ENCODE assay signal across 15 cellular contexts in genomic region chr7:102514881-102515721, GRCh38. TPM values are rescaled to one million over a fixed set of nuclear protein-coding genes. Genes with fewer than 3 reads are reported as not detected.
A peak's percentile ranks its signal among the peaks of the same experiment; 100 is the strongest.
DNase-seq lines count a peak whose midpoint lies in the region; ATAC-seq, FAIRE-seq and TF ChIP-seq lines count a peak whose summit lies in the region.
"Not testable (repeated sequence)": the region's sequence is repeated elsewhere in the genome, so short reads cannot be mapped to it uniquely, and the experiment has no call there.
"Had no signal": no experiment of that assay in that cellular context is flagged by ENCODE, and none has a peak within 500 bp of the region (broad histone marks: within the 10 kb centered on the region; RNA-seq: fewer than 3 reads in every experiment).

No MANE protein-coding gene starts in this region.

- not testable (repeated sequence) for H3K4me3 Mint-ChIP-seq in stimulated activated naive B cell treated with anti-CD40 and anti-IgM and Interleukin-4, amounts not matched to agents 10 μg/mL and 1 μg/mL and 100 μg/mL, for 72 hours

- FAIRE-seq in GM18507 (lab: Jason Lieb, UNC), result peak; percentile 92
- peak; percentile 90 for FAIRE-seq in endothelial cell of umbilical vein (lab: Jason Lieb, UNC)

- H3K36me3 ChIP-seq in endothelial cell of umbilical vein (ENCODE audit: control insufficient read depth in 2 of 2, extremely low read depth in 1 of 2, insufficient read depth in 2 of 2, low read length in 2 of 2), result not testable (repeated sequence)

- H2AFZ ChIP-seq in endothelial cell of umbilical vein (ENCODE audit: low read depth, low read length), result not testable (repeated sequence)

- not testable (repeated sequence) for H3K27me3 Mint-ChIP-seq in stimulated activated naive B cell treated with anti-CD40 and anti-IgM and Interleukin-4, amounts not matched to agents 10 μg/mL and 1 μg/mL and 100 μg/mL, for 72 hours

- H3K9me3 Mint-ChIP-seq in stimulated activated naive B cell treated with anti-CD40 and anti-IgM and Interleukin-4, amounts not matched to agents 10 μg/mL and 1 μg/mL and 100 μg/mL, for 72 hours, result not testable (repeated sequence)

- H3K27ac Mint-ChIP-seq in stimulated activated naive B cell treated with anti-CD40 and anti-IgM and Interleukin-4, amounts not matched to agents 10 μg/mL and 1 μg/mL and 100 μg/mL, for 72 hours, result not testable (repeated sequence)

- TF ChIP-seq POLR2A in endothelial cell of umbilical vein (IDR thresholded peaks at IDR 0.05; ENCODE audit: low read depth, low read length), result not testable (repeated sequence)

- not testable (repeated sequence) for H3K36me3 Mint-ChIP-seq in stimulated activated naive B cell treated with anti-CD40 and anti-IgM and Interleukin-4, amounts not matched to agents 10 μg/mL and 1 μg/mL and 100 μg/mL, for 72 hours

- not testable (repeated sequence) for TF ChIP-seq CTCF in endothelial cell of umbilical vein (IDR thresholded peaks at IDR 0.05; ENCODE audit: extremely low read depth in 1 of 2, insufficient read depth in 1 of 2, low read depth in 1 of 2, low read length in 2 of 2)

- CTCF ChIA-PET in endothelial cell of umbilical vein (lab: Charles Lee), result not testable (repeated sequence)

- ATAC-seq in GM19324 (IDR thresholded peaks at IDR 0.05; ENCODE audit: low FRiP score, unreplicated experiment) (peak; percentile 70), GM21526 (IDR thresholded peaks at IDR 0.05; ENCODE audit: low FRiP score, unreplicated experiment) (peak; percentile 60), HG02840 (IDR thresholded peaks at IDR 0.05; ENCODE audit: low FRiP score, unreplicated experiment) (peak; percentile 67), HG03108 (IDR thresholded peaks at IDR 0.05; ENCODE audit: unreplicated experiment) (peak; percentile 57), HG03565 (IDR thresholded peaks at IDR 0.05; ENCODE audit: unreplicated experiment) (peak; percentile 53)
- peak; percentile 19 for ATAC-seq in stimulated activated naive B cell treated with anti-CD40 and anti-IgM and Interleukin-4, amounts not matched to agents 10 μg/mL and 1 μg/mL and 100 μg/mL, for 72 hours (replicated peaks)

- intact Hi-C loops in endothelial cell of umbilical vein (cut with micrococcal nuclease), result not testable (repeated sequence)

- not testable (repeated sequence) for H3K27ac ChIP-seq in endothelial cell of umbilical vein (ENCODE audit: insufficient read depth, low read depth, low read length)

- not testable (repeated sequence) for H3K9me3 ChIP-seq in endothelial cell of umbilical vein (replicated peaks; ENCODE audit: control insufficient read depth, insufficient read depth, low read length)

- dilution Hi-C loops in endothelial cell of umbilical vein (cut with MboI; ENCODE audit: extremely low pct_ligation_motif_present, low sequenced_read_pairs), result not testable (repeated sequence)

- H3K4me1 Mint-ChIP-seq in stimulated activated naive B cell treated with anti-CD40 and anti-IgM and Interleukin-4, amounts not matched to agents 10 μg/mL and 1 μg/mL and 100 μg/mL, for 72 hours, result not testable (repeated sequence)

- BruUV-seq in endothelial cell of umbilical vein (replicated peaks; lab: Mats Ljungman, UMichigan), result not testable (repeated sequence)

- H3K4me1 ChIP-seq in endothelial cell of umbilical vein (ENCODE audit: control insufficient read depth, extremely low read depth, insufficient read depth, low read length), result not testable (repeated sequence)

- not testable (repeated sequence) for H3K4me2 ChIP-seq in endothelial cell of umbilical vein (ENCODE audit: insufficient read depth, low read length)

- not testable (repeated sequence) for H3K4me3 ChIP-seq in endothelial cell of umbilical vein (replicated peaks in 1 of 3; ENCODE audit: insufficient read depth in 1 of 3, low read depth in 1 of 3, low read length in 3 of 3)

- H4K20me1 ChIP-seq in endothelial cell of umbilical vein (replicated peaks; ENCODE audit: control insufficient read depth, extremely low read depth, insufficient read depth, low read length), result not testable (repeated sequence)

- H3K9ac ChIP-seq in endothelial cell of umbilical vein (replicated peaks; ENCODE audit: extremely low read depth, insufficient read depth, low read length), result not testable (repeated sequence)

- DNase-seq in GM18507 (ENCODE audit: extremely low spot score, insufficient read length, low read depth); endothelial cell of umbilical vein (ENCODE audit: low read depth, low spot score); stimulated activated naive B cell treated with anti-CD40 and anti-IgM and Interleukin-4, amounts not matched to agents 10 μg/mL and 1 μg/mL and 100 μg/mL, for 72 hours: not testable (repeated sequence)

- POLR2A ChIA-PET in endothelial cell of umbilical vein (lab: Charles Lee), result not testable (repeated sequence)

- H3K27me3 ChIP-seq in endothelial cell of umbilical vein (ENCODE audit: control insufficient read depth in 2 of 2, insufficient read depth in 2 of 2, low read length in 2 of 2), result not testable (repeated sequence)

- H3K9me1 ChIP-seq in endothelial cell of umbilical vein (replicated peaks; ENCODE audit: control insufficient read depth, extremely low read depth, insufficient read depth, low read length), result not testable (repeated sequence)

- not testable (repeated sequence) for H3K79me2 ChIP-seq in endothelial cell of umbilical vein (ENCODE audit: control insufficient read depth, insufficient read depth, low read length)

RNA-seq across cellular contexts. Expression of gene RASA4B, which starts 2.5 kb away (rescaled TPM):
- 5.8 and 9.8 TPM in 2 replicates for total RNA-seq in endothelial cell of umbilical vein
- polyA plus RNA-seq in endothelial cell of umbilical vein, result 3.2 and 4.7 TPM in 2 replicates
- 2.3 and 3.8 TPM in 2 replicates for polyA plus RNA-seq in endothelial cell of umbilical vein (2011; cell fraction: cytosol; rRNA removed)
- polyA plus RNA-seq in endothelial cell of umbilical vein (2011; cell fraction: nucleus; rRNA removed), result 9.7 and 11.5 TPM in 2 replicates
- polyA plus RNA-seq in endothelial cell of umbilical vein (2012), result 4.8 and 9.8 TPM in 2 replicates
- 4.2 and 4.5 TPM in 2 replicates for polyA minus RNA-seq in endothelial cell of umbilical vein
- polyA minus RNA-seq in endothelial cell of umbilical vein (2011; cell fraction: cytosol; rRNA and poly(A)+ RNA removed), result 2.8 TPM
- polyA minus RNA-seq in endothelial cell of umbilical vein (2011; cell fraction: nucleus; rRNA and poly(A)+ RNA removed), result 2.3 and 4.6 TPM in 2 replicates

RNA-seq across cellular contexts. Expression of gene UPK3BL2, which starts 28.4 kb away (rescaled TPM):
- total RNA-seq in endothelial cell of umbilical vein, result 29.8 and 30.6 TPM in 2 replicates
- polyA plus RNA-seq in endothelial cell of umbilical vein, result 18.2 and 35.4 TPM in 2 replicates
- 3.8 and 8.5 TPM in 2 replicates for polyA plus RNA-seq in endothelial cell of umbilical vein (2011; cell fraction: cytosol; rRNA removed)
- 102 and 131 TPM in 2 replicates for polyA plus RNA-seq in endothelial cell of umbilical vein (2011; cell fraction: nucleus; rRNA removed)
- 2.1 and 3.7 TPM in 2 replicates for polyA plus RNA-seq in endothelial cell of umbilical vein (2012)
- 16.1 and 20.9 TPM in 2 replicates for polyA minus RNA-seq in endothelial cell of umbilical vein
- 2.2 TPM for polyA minus RNA-seq in endothelial cell of umbilical vein (2011; cell fraction: cytosol; rRNA and poly(A)+ RNA removed)
- polyA minus RNA-seq in endothelial cell of umbilical vein (2011; cell fraction: nucleus; rRNA and poly(A)+ RNA removed), result 33.6 and 35.9 TPM in 2 replicates

RNA-seq across cellular contexts. Expression of gene SPDYE2, which starts 35.9 kb away (rescaled TPM):
- not detected in 2 replicates for total RNA-seq in endothelial cell of umbilical vein
- polyA plus RNA-seq in endothelial cell of umbilical vein, result not detected in 2 replicates
- polyA plus RNA-seq in endothelial cell of umbilical vein (2011; cell fraction: cytosol; rRNA removed), result not detected in 2 replicates
- 0.10 TPM in 1 of 2 replicates, not detected in the other for polyA plus RNA-seq in endothelial cell of umbilical vein (2011; cell fraction: nucleus; rRNA removed)
- 1.1 and 1.2 TPM in 2 replicates for polyA plus RNA-seq in endothelial cell of umbilical vein (2012)
- not detected in 2 replicates for polyA minus RNA-seq in endothelial cell of umbilical vein
- not detected for polyA minus RNA-seq in endothelial cell of umbilical vein (2011; cell fraction: cytosol; rRNA and poly(A)+ RNA removed)
- not detected in 2 replicates for polyA minus RNA-seq in endothelial cell of umbilical vein (2011; cell fraction: nucleus; rRNA and poly(A)+ RNA removed)
- total RNA-seq: activated naive CD8-positive, alpha-beta T cell treated with anti-CD3 and anti-CD28 coated beads for 36 hours; activated T-cell treated with anti-CD3 and anti-CD28 coated beads, Interleukin-2, amount 50 U/mL, for 72 hours; CD8-positive, alpha-beta memory T cell; gastroesophageal sphincter; left lobe of liver; osteoblast; Right ventricle myocardium inferior had no signal

RNA-seq across cellular contexts. Expression of gene POLR2J, which starts 36.4 kb away (rescaled TPM):
- total RNA-seq in endothelial cell of umbilical vein, result 48.7 and 48.9 TPM in 2 replicates
- 93.6 and 114 TPM in 2 replicates for polyA plus RNA-seq in endothelial cell of umbilical vein
- polyA plus RNA-seq in endothelial cell of umbilical vein (2011; cell fraction: cytosol; rRNA removed), result 65.0 and 94.8 TPM in 2 replicates
- polyA plus RNA-seq in endothelial cell of umbilical vein (2011; cell fraction: nucleus; rRNA removed), result 28.0 and 35.7 TPM in 2 replicates
- polyA plus RNA-seq in endothelial cell of umbilical vein (2012), result 74.2 and 80.3 TPM in 2 replicates
- polyA minus RNA-seq in endothelial cell of umbilical vein, result 17.4 and 22.2 TPM in 2 replicates
- 27.9 TPM for polyA minus RNA-seq in endothelial cell of umbilical vein (2011; cell fraction: cytosol; rRNA and poly(A)+ RNA removed)
- polyA minus RNA-seq in endothelial cell of umbilical vein (2011; cell fraction: nucleus; rRNA and poly(A)+ RNA removed), result 20.2 and 35.8 TPM in 2 replicates

RNA-seq across cellular contexts. Expression of gene LRWD1, which starts 50.3 kb away (rescaled TPM):
- 22.7 and 25.3 TPM in 2 replicates for total RNA-seq in endothelial cell of umbilical vein
- polyA plus RNA-seq in endothelial cell of umbilical vein, result 21.7 and 25.4 TPM in 2 replicates
- polyA plus RNA-seq in endothelial cell of umbilical vein (2011; cell fraction: cytosol; rRNA removed), result 17.0 and 21.5 TPM in 2 replicates
- 28.6 and 32.3 TPM in 2 replicates for polyA plus RNA-seq in endothelial cell of umbilical vein (2011; cell fraction: nucleus; rRNA removed)
- 12.2 and 12.8 TPM in 2 replicates for polyA plus RNA-seq in endothelial cell of umbilical vein (2012)
- polyA minus RNA-seq in endothelial cell of umbilical vein, result 10.4 and 12.3 TPM in 2 replicates
- polyA minus RNA-seq in endothelial cell of umbilical vein (2011; cell fraction: cytosol; rRNA and poly(A)+ RNA removed), result 18.0 TPM
- 6.4 and 9.2 TPM in 2 replicates for polyA minus RNA-seq in endothelial cell of umbilical vein (2011; cell fraction: nucleus; rRNA and poly(A)+ RNA removed)

Comparison
In these comparisons a context has a peak if more than half of its experiments do, and no peak if none do; other contexts are left out.
1. ATAC-seq: peak in every context shown above with its lines; median percentile 70 in GM19324; 67 in HG02840; 60 in GM21526; 57 in HG03108; 53 in HG03565; 19 in stimulated activated naive B cell treated with anti-CD40 and anti-IgM and Interleukin-4, amounts not matched to agents 10 μg/mL and 1 μg/mL and 100 μg/mL, for 72 hours.